Comparison of ENCODE assay signal across 9 cellular contexts in genomic region chr4:151407466-151408379, GRCh38. TPM values are rescaled to one million over a fixed set of nuclear protein-coding genes. Genes with fewer than 3 reads are reported as not detected.
DNase-seq lines count a peak whose midpoint lies in the region; ATAC-seq, FAIRE-seq and TF ChIP-seq lines count a peak whose summit lies in the region.
"Had no signal": no experiment of that assay in that cellular context is flagged by ENCODE, and none has a peak within 500 bp of the region (broad histone marks: within the 10 kb centered on the region; RNA-seq: fewer than 3 reads in every experiment).

No MANE protein-coding gene starts in this region.

- no peak overlapping the region for H3K27ac ChIP-seq in OCI-LY3 (ENCODE audit: low read length)
- H3K27ac ChIP-seq in K562 (ENCODE audit: extremely low read depth, low read depth, low read length) = no peak overlapping the region

- H3K27ac Mint-ChIP-seq in activated CD4-positive, alpha-beta T cell treated with anti-CD3 and anti-CD28 coated beads for 36 hours = peak overlapping the region; percentile 64

- peaks cover 29% of the 10 kb centered on the region for H3K27me3 Mint-ChIP-seq in activated CD4-positive, alpha-beta T cell treated with anti-CD3 and anti-CD28 coated beads for 36 hours

- peak overlapping the region; percentile 83 for H3K4me3 Mint-ChIP-seq in activated CD4-positive, alpha-beta T cell treated with anti-CD3 and anti-CD28 coated beads for 36 hours

- TF ChIP-seq CTCF in OCI-LY3 (IDR thresholded peaks at IDR 0.05; ENCODE audit: low read depth, low read length) (peak; percentile 27; the same call in 1 of the 2 replicates), K562 (IDR thresholded peaks at IDR 0.05 in 2 of 3, conservative IDR thresholded peaks at IDR 0.05 in 1 of 3; ENCODE audit: insufficient read depth in 2 of 3, low read depth in 1 of 3, low read length in 3 of 3) (no peak)

- TF ChIP-seq RAD21 in K562 (CRISPR knock-in tag; conservative IDR thresholded peaks at IDR 0.05 in 1 of 2, IDR thresholded peaks at IDR 0.05 in 1 of 2) = no peak

- no peak for TF ChIP-seq EP300 in K562 (IDR thresholded peaks at IDR 0.05; ENCODE audit: low read length)

- ATAC-seq in activated CD4-positive, alpha-beta T cell treated with anti-CD3 and anti-CD28 coated beads for 36 hours = peak; percentile 9
- ATAC-seq in HG02870 (IDR thresholded peaks at IDR 0.05; ENCODE audit: unreplicated experiment) (peak; percentile 85), K562 (no peak)

- CTCF ChIA-PET in activated CD4-positive, alpha-beta T cell treated with anti-CD3 and anti-CD28 coated beads for 36 hours (lab: Charles Lee) = no interaction called here
- CTCF ChIA-PET in K562 (lab: Yijun Ruan, JAX; ENCODE audit: low intra/inter-chr PET ratio) = no interaction called here

- H3K4me1 ChIP-seq in OCI-LY3 (ENCODE audit: low read length) (peaks cover 12% of the 10 kb centered on the region), K562 (replicated peaks in 1 of 2; ENCODE audit: control insufficient read depth in 2 of 2, insufficient read depth in 2 of 2, low read length in 2 of 2) (peaks cover 4 to 18% of the 10 kb centered on the region in 2 experiments; a peak in 3 of 5 replicates)

- H3K36me3 ChIP-seq in OCI-LY3 (replicated peaks; ENCODE audit: low read depth, low read length) (no peaks in the 10 kb centered on the region), K562 (ENCODE audit: control insufficient read depth, insufficient read depth, low read length) (no peaks in the 10 kb centered on the region)

- H3K79me2 ChIP-seq in OCI-LY3 (ENCODE audit: low read length) (no peaks in the 10 kb centered on the region), K562 (ENCODE audit: control insufficient read depth, insufficient read depth, low read length) (no peaks in the 10 kb centered on the region)

- no peak for FAIRE-seq in K562 (lab: Jason Lieb, UNC)
- FAIRE-seq: endometrium had no signal

- POLR2A ChIA-PET in activated CD4-positive, alpha-beta T cell treated with anti-CD3 and anti-CD28 coated beads for 36 hours (lab: Charles Lee) = interaction anchor here (0.7 kb wide), 1 partner anchor 41 kb away, joined by 4 read pairs; no protein-coding TSS in a partner anchor
- POLR2A ChIA-PET in K562 (lab: Yijun Ruan, JAX) = no interaction called here

- H3K9ac ChIP-seq in OCI-LY3 (ENCODE audit: low read length) (peak overlapping the region; percentile 59), K562 (ENCODE audit: insufficient read depth in 1 of 2, low read depth in 2 of 2, low read length in 2 of 2) (peak overlapping the region; percentile 55 to 94; a peak in 2 of 4 replicates)

- intact Hi-C loops in activated CD4-positive, alpha-beta T cell treated with anti-CD3 and anti-CD28 coated beads for 36 hours (cut with DNase I, micrococcal nuclease) = loop anchor here in 1 of 2 experiments (5.0 kb wide), 2 partner anchors 355 to 1530 kb away; partner anchors contain the start of genes FHDC1 and GATB
- intact Hi-C loops in K562 (cut with micrococcal nuclease) = no loop called here

- WGBS in K562 (ENCODE audit: insufficient coverage, low coverage, missing lambda C conversion rate) = 59% methylated on average over 24 of the region's 29 CpGs

- TF ChIP-seq POLR2A in K562 (conservative IDR thresholded peaks at IDR 0.05) = no peak

- H3K9me1 ChIP-seq in K562 (ENCODE audit: control insufficient read depth, insufficient read depth, low read length) = no peaks in the 10 kb centered on the region

- no peaks in the 10 kb centered on the region for H3K36me3 Mint-ChIP-seq in activated CD4-positive, alpha-beta T cell treated with anti-CD3 and anti-CD28 coated beads for 36 hours (ENCODE audit: low read depth)

- BruUV-seq in K562 (replicated peaks; lab: Mats Ljungman, UMichigan) = no TSS peak

- H3K4me1 Mint-ChIP-seq in activated CD4-positive, alpha-beta T cell treated with anti-CD3 and anti-CD28 coated beads for 36 hours = peaks cover 18% of the 10 kb centered on the region

- H3K4me2 ChIP-seq in OCI-LY3 (ENCODE audit: low read length) = peak overlapping the region; percentile 88
- peak overlapping the region; percentile 91 for H3K4me2 ChIP-seq in K562 (ENCODE audit: insufficient read depth, low read length)

- peak; percentile 65 for DNase-seq in activated CD4-positive, alpha-beta T cell treated with anti-CD3 and anti-CD28 coated beads for 36 hours
- DNase-seq in activated CD4-positive, alpha-beta T cell treated with anti-CD3 and anti-CD28 coated beads for 1 hour = no peak
- DNase-seq in K562 (ENCODE audit: extremely low read depth in 1 of 4, low spot score in 3 of 4) = no peak
- peak; percentile 49 for DNase-seq in kidney tubule cell (ENCODE audit: low spot score)
- peak; percentile 1 to 2 for DNase-seq in stimulated activated CD8-positive, alpha-beta memory T cell treated with anti-CD3 and anti-CD28 coated beads, Interleukin-7, amount 100 ng/mL, for 4 hours (ENCODE audit: low read depth in 2 of 2)
- no peak for DNase-seq in cerebellar cortex (ENCODE audit: low spot score)

- in situ Hi-C loops in K562 (cut with MboI) = no loop called here

- no peaks in the 10 kb centered on the region for H3K9me3 Mint-ChIP-seq in activated CD4-positive, alpha-beta T cell treated with anti-CD3 and anti-CD28 coated beads for 36 hours (ENCODE audit: low read depth)

- no peaks in the 10 kb centered on the region for H4K20me1 ChIP-seq in OCI-LY3 (ENCODE audit: insufficient read depth, low read length)
- H4K20me1 ChIP-seq in K562 (replicated peaks; ENCODE audit: control insufficient read depth, insufficient read depth, low read length) = no peaks in the 10 kb centered on the region

- no peaks in the 10 kb centered on the region for H3K9me3 ChIP-seq in OCI-LY3 (ENCODE audit: insufficient read depth, low read length)
- no peaks in the 10 kb centered on the region for H3K9me3 ChIP-seq in K562 (replicated peaks; ENCODE audit: control insufficient read depth, insufficient read depth, low read depth, low read length)

- peak overlapping the region; percentile 72 for H2AFZ ChIP-seq in OCI-LY3 (ENCODE audit: low read depth, low read length)
- peak overlapping the region; percentile 98 for H2AFZ ChIP-seq in K562 (ENCODE audit: low read depth, low read length)

- H3K27me3 ChIP-seq in OCI-LY3 (ENCODE audit: low read depth, low read length) (peaks cover 20% of the 10 kb centered on the region), K562 (ENCODE audit: control insufficient read depth in 2 of 2, insufficient read depth in 2 of 2, low read length in 2 of 2) (peaks cover 2 to 30% of the 10 kb centered on the region in 2 experiments; a peak in 3 of 5 replicates)

- H3K4me3 ChIP-seq in OCI-LY3 (ENCODE audit: low read length) (peak overlapping the region; percentile 83), K562 (peak overlapping the region; percentile 39; the same call in 1 of the 2 replicates)

TF ChIP-seq in K562, 482 proteins besides CTCF, POLR2A, EP300 and RAD21:
- TF ChIP-seq TSC22D4 (tag; IDR thresholded peaks at IDR 0.05) = no peak
- TF ChIP-seq ETV5 (CRISPR knock-in tag; IDR thresholded peaks at IDR 0.05; ENCODE audit: low read depth) = 0 out of 2 replicates have a peak, but pooled peaks have one; percentile 0
- TF ChIP-seq PKNOX1 (IDR thresholded peaks at IDR 0.05) = no peak
- TF ChIP-seq, protein P1, sequence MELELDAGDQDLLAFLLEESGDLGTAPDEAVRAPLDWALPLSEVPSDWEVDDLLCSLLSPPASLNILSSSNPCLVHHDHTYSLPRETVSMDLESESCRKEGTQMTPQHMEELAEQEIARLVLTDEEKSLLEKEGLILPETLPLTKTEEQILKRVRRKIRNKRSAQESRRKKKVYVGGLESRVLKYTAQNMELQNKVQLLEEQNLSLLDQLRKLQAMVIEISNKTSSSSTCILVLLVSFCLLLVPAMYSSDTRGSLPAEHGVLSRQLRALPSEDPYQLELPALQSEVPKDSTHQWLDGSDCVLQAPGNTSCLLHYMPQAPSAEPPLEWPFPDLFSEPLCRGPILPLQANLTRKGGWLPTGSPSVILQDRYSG (tag; conservative IDR thresholded peaks at IDR 0.05; ENCODE audit: low read depth) = no peak
- TF ChIP-seq HIVEP1 (CRISPR knock-in tag; IDR thresholded peaks at IDR 0.05) = no peak
- peak; percentile 31; the same call in 1 of the 2 replicates for TF ChIP-seq CTBP1 (IDR thresholded peaks at IDR 0.05; ENCODE audit: borderline replicate concordance)

RNA-seq across cellular contexts. Expression of gene FHIP1A, which starts 1.3 kb away (rescaled TPM):
- under 1 TPM; 0.19 to 0.39 TPM for total RNA-seq in activated CD4-positive, alpha-beta T cell treated with anti-CD3 and anti-CD28 coated beads for 36 hours
- 0.76 and 0.79 TPM in 2 replicates for total RNA-seq in K562 (2011; cell fraction: chromatin; rRNA removed; ENCODE audit: low replicate concordance)
- total RNA-seq in K562 (2011; cell fraction: nucleolus; rRNA removed) = 0.13 and 0.33 TPM in 2 replicates
- total RNA-seq in K562 (2011; cell fraction: nucleoplasm; rRNA removed) = 0.15 TPM in 2 replicates
- total RNA-seq in K562 (2014; rRNA removed) (0.95 TPM in 1 of 2 replicates, not detected in the other), K562 (2014; rRNA removed; fragmentation: Illumina TruSeq; extraction: Trizol) (0.04 TPM in 1 of 2 replicates, not detected in the other), K562 (2015; rRNA removed; fragmentation: Illumina TruSeq; extraction: Trizol) (not detected in 2 replicates), K562 (2021) (0.04 TPM in 2 replicates)
- polyA plus RNA-seq in K562 (2011; rRNA removed) (0.03 TPM in 2 replicates), K562 (2014; fragmentation: Illumina TruSeq; extraction: Trizol) (not detected in 2 replicates), K562 (2014; fragmentation: Nextera tagmentation; extraction: Ambion mirVana) (not detected), K562 (2014; rRNA removed) (0.01 TPM in 1 of 2 replicates, not detected in the other)
- polyA plus RNA-seq in K562 (2011; cell fraction: cytosol; rRNA removed) = 0.01 TPM in 1 of 2 replicates, not detected in the other
- polyA plus RNA-seq in K562 (2011; cell fraction: nucleus; rRNA removed) = 0.10 and 0.20 TPM in 2 replicates
- 0.08 TPM in 1 of 2 replicates, not detected in the other for polyA plus RNA-seq in K562 (2012)
- polyA minus RNA-seq in K562 (2011; rRNA and poly(A)+ RNA removed) = 0.06 TPM in 1 of 2 replicates, not detected in the other
- not detected in 2 replicates for polyA minus RNA-seq in K562 (2011; cell fraction: cytosol; rRNA and poly(A)+ RNA removed)
- polyA minus RNA-seq in K562 (2011; cell fraction: nucleus; rRNA and poly(A)+ RNA removed) = 0.81 and 1.6 TPM in 2 replicates

Comparison
In these comparisons a context has a peak if more than half of its experiments do, and no peak if none do; other contexts are left out.
1. DNase-seq: peak in activated CD4-positive, alpha-beta T cell treated with anti-CD3 and anti-CD28 coated beads for 36 hours (single experiment), kidney tubule cell (single experiment) and stimulated activated CD8-positive, alpha-beta memory T cell treated with anti-CD3 and anti-CD28 coated beads, Interleukin-7, amount 100 ng/mL, for 4 hours (2 of 2); none in activated CD4-positive, alpha-beta T cell treated with anti-CD3 and anti-CD28 coated beads for 1 hour (single experiment), K562 (0 of 4) and cerebellar cortex (single experiment).